8 cellular contexts compared by ENCODE assay signal in genomic region chr15:41544650-41545015, GRCh38. TPM values are rescaled to one million over a fixed set of nuclear protein-coding genes. Genes with fewer than 3 reads are reported as not detected.
DNase-seq lines count a peak whose midpoint lies in the region; ATAC-seq and TF ChIP-seq lines count a peak whose summit lies in the region.

No MANE protein-coding gene starts in this region.

- no peaks in the 10 kb centered on the region for H4K20me1 ChIP-seq in PC-9 (ENCODE audit: insufficient read depth)

- H3K9me2 ChIP-seq in PC-9 (ENCODE audit: insufficient read depth), result no peaks in the 10 kb centered on the region

- H3K4me3 Mint-ChIP-seq in CD4-positive, alpha-beta T cell, result peak overlapping the region; percentile 98
- H3K4me3 Mint-ChIP-seq in osteocyte (ENCODE audit: unreplicated experiment), result peak overlapping the region; percentile 97

- H3K4me3 ChIP-seq in PC-9, result peak overlapping the region; percentile 92
- peak overlapping the region; percentile 97 for H3K4me3 ChIP-seq in epithelial cell of proximal tubule (ENCODE audit: low read depth, low read length)

- H3K9me3 ChIP-seq in CD4-positive, alpha-beta T cell (ENCODE audit: control insufficient read depth, low read length), result no peaks in the 10 kb centered on the region
- H3K9me3 ChIP-seq in PC-9 (ENCODE audit: insufficient read depth, low read depth), result no peaks in the 10 kb centered on the region

- DNase-seq in CD4-positive, alpha-beta T cell, result no peak
- no peak for DNase-seq in PC-9
- DNase-seq in epithelial cell of proximal tubule (ENCODE audit: low read depth), result no peak
- DNase-seq in osteocyte (ENCODE audit: extremely low spot score, unreplicated experiment), result no peak
- no peak for DNase-seq in HPDE6-E6E7 (ENCODE audit: extremely low spot score)
- no peak for DNase-seq in kidney tubule cell (ENCODE audit: low spot score)
- no peak for DNase-seq in activated effector memory CD4-positive, alpha-beta T cell treated with Interleukin-2 at 50 U/mL for 16 hours

- peaks cover 20% of the 10 kb centered on the region for H3K4me1 ChIP-seq in PC-9 (replicated peaks; ENCODE audit: insufficient read depth)

- H3K4me2 ChIP-seq in PC-9, result peak overlapping the region; percentile 83

- H3K79me2 ChIP-seq in PC-9 (ENCODE audit: low read depth), result peaks cover 16% of the 10 kb centered on the region

- H3K36me3 ChIP-seq in PC-9 (ENCODE audit: low read depth), result no peaks in the 10 kb centered on the region

- intact Hi-C loops in CD4-positive, alpha-beta T cell (cut with DNase I, micrococcal nuclease), result loop anchor here (2.0 to 10.0 kb wide), 7 partner anchors 14 to 980 kb away; partner anchors contain the start of genes CCDC32 (in 1 of the 2), DNAJC17 (in 1 of the 2), GANC (in 1 of the 2) and INO80 (in 1 of the 2)
- intact Hi-C loops in PC-9 (cut with micrococcal nuclease; ENCODE audit: unreplicated experiment), result no loop called here

- no peak overlapping the region for H3K27ac ChIP-seq in CD4-positive, alpha-beta T cell (ENCODE audit: low read depth, low read length)
- H3K27ac ChIP-seq in PC-9, result peak overlapping the region; percentile 77

- peak overlapping the region; percentile 98; the same call in 1 of the 2 replicates for H2AFZ ChIP-seq in PC-9

- POLR2A ChIA-PET in CD4-positive, alpha-beta T cell (lab: Charles Lee), result interaction anchor here (0.6 to 2.3 kb wide), 12 partner anchors 10 to 775 kb away, joined by 3 to 22 read pairs (median 3); partner anchors contain the start of genes C15orf62, INO80, ITPKA and MGA
- POLR2A ChIA-PET in PC-9 (lab: Charles Lee; ENCODE audit: unreplicated experiment), result no interaction called here

- H3K27me3 Mint-ChIP-seq in CD4-positive, alpha-beta T cell, result no peaks in the 10 kb centered on the region
- no peaks in the 10 kb centered on the region for H3K27me3 Mint-ChIP-seq in osteocyte (ENCODE audit: unreplicated experiment)

- no peak for ATAC-seq in CD4-positive, alpha-beta T cell (ENCODE audit: poor library complexity)
- ATAC-seq in GM18868 (IDR thresholded peaks at IDR 0.05; ENCODE audit: unreplicated experiment), result no peak

- no peaks in the 10 kb centered on the region for H3K9me3 Mint-ChIP-seq in CD4-positive, alpha-beta T cell
- no peaks in the 10 kb centered on the region for H3K9me3 Mint-ChIP-seq in osteocyte (ENCODE audit: unreplicated experiment)

- peaks cover 18% of the 10 kb centered on the region for H3F3A ChIP-seq in PC-9 (ENCODE audit: insufficient read depth, low read depth)

- H3K4me1 Mint-ChIP-seq in CD4-positive, alpha-beta T cell (ENCODE audit: low read depth), result peaks cover 29% of the 10 kb centered on the region
- H3K4me1 Mint-ChIP-seq in osteocyte (ENCODE audit: unreplicated experiment), result peaks cover 7% of the 10 kb centered on the region

- H3K36me3 Mint-ChIP-seq in CD4-positive, alpha-beta T cell (ENCODE audit: low read depth), result peaks cover 7% of the 10 kb centered on the region
- H3K36me3 Mint-ChIP-seq in osteocyte (ENCODE audit: unreplicated experiment), result no peaks in the 10 kb centered on the region

- no peak for TF ChIP-seq CTCF in CD4-positive, alpha-beta T cell (IDR thresholded peaks at IDR 0.05)
- TF ChIP-seq CTCF in PC-9 (conservative IDR thresholded peaks at IDR 0.05) (no peak), epithelial cell of proximal tubule (conservative IDR thresholded peaks at IDR 0.05; ENCODE audit: low read depth, low read length) (no peak), osteocyte (IDR thresholded peaks at IDR 0.05) (no peak)

- BruUV-seq in PC-9 (replicated peaks; lab: Mats Ljungman, UMichigan), result TSS peak; percentile 95

- no peaks in the 10 kb centered on the region for H3K27me3 ChIP-seq in CD4-positive, alpha-beta T cell (ENCODE audit: control insufficient read depth, insufficient read depth, low read length)
- no peaks in the 10 kb centered on the region for H3K27me3 ChIP-seq in PC-9 (ENCODE audit: insufficient read depth, low read depth)

- CTCF ChIA-PET in CD4-positive, alpha-beta T cell (lab: Charles Lee), result interaction anchor here (1.1 to 2.1 kb wide), 3 partner anchors 13 to 230 kb away, joined by 5 to 21 read pairs (median 9); partner anchors contain the start of genes MAPKBP1 and TYRO3
- CTCF ChIA-PET in PC-9 (lab: Charles Lee), result interaction anchor here (0.6 kb wide), 1 partner anchor 93 kb away, joined by 3 read pairs; no protein-coding TSS in a partner anchor

- H3K27ac Mint-ChIP-seq in CD4-positive, alpha-beta T cell, result peak overlapping the region; percentile 85
- no peak overlapping the region for H3K27ac Mint-ChIP-seq in osteocyte (ENCODE audit: unreplicated experiment)

RNA-seq across cellular contexts. Expression of gene RPAP1, which starts 0.6 kb away (rescaled TPM):
- total RNA-seq in CD4-positive, alpha-beta T cell, result 10 to 100 TPM; 20.8 to 22.5 TPM
- total RNA-seq in PC-9 (2021) (47.7 and 51.4 TPM in 2 replicates), epithelial cell of proximal tubule (46.4 and 70.8 TPM in 2 replicates), osteocyte (36.1 TPM in 2 replicates)

RNA-seq across cellular contexts. Expression of gene TYRO3, which starts 14.4 kb away (rescaled TPM):
- total RNA-seq in CD4-positive, alpha-beta T cell, result under 1 TPM; 0.42 to 0.47 TPM
- 30.3 and 30.8 TPM in 2 replicates for total RNA-seq in PC-9 (2021)
- total RNA-seq in epithelial cell of proximal tubule, result 2.8 and 6.4 TPM in 2 replicates
- total RNA-seq in osteocyte, result 8.1 and 8.3 TPM in 2 replicates

RNA-seq across cellular contexts. Expression of gene LTK, which starts 31.0 kb away (rescaled TPM):
- total RNA-seq in CD4-positive, alpha-beta T cell, result 1 to 10 TPM; 9.7 to 9.9 TPM
- 0.11 and 0.28 TPM in 2 replicates for total RNA-seq in PC-9 (2021)
- 0.07 and 0.69 TPM in 2 replicates for total RNA-seq in epithelial cell of proximal tubule
- total RNA-seq in osteocyte, result 0.50 and 0.91 TPM in 2 replicates

RNA-seq across cellular contexts. Expression of gene ITPKA, which starts 51.0 kb away (rescaled TPM):
- not detected for total RNA-seq in CD4-positive, alpha-beta T cell
- total RNA-seq in PC-9 (2021), result 5.3 and 8.3 TPM in 2 replicates
- 6.7 and 9.8 TPM in 2 replicates for total RNA-seq in epithelial cell of proximal tubule
- not detected in 2 replicates for total RNA-seq in osteocyte
